1 cellular context compared by ENCODE assay signal in genomic region chr7:87354749-87355148, GRCh38.
TF ChIP-seq lines count a peak whose summit lies in the region.

No MANE protein-coding gene starts in this region.

TF ChIP-seq in IMR-90, 13 proteins besides CTCF, POLR2A, EP300 and RAD21 (continued from another document):
- TF ChIP-seq CEBPB (IDR thresholded peaks at IDR 0.05; ENCODE audit: low read depth, low read length) = no peak
- no peak for TF ChIP-seq RCOR1 (IDR thresholded peaks at IDR 0.05; ENCODE audit: insufficient replicate concordance, low read length)
- TF ChIP-seq CHD1 (IDR thresholded peaks at IDR 0.05; ENCODE audit: low read depth, low read length) = no peak
- no peak for TF ChIP-seq SMC3 (IDR thresholded peaks at IDR 0.05; ENCODE audit: low read depth, low read length)
